ENCODE assay signal across 8 cellular contexts in the genomic region with DNA sequence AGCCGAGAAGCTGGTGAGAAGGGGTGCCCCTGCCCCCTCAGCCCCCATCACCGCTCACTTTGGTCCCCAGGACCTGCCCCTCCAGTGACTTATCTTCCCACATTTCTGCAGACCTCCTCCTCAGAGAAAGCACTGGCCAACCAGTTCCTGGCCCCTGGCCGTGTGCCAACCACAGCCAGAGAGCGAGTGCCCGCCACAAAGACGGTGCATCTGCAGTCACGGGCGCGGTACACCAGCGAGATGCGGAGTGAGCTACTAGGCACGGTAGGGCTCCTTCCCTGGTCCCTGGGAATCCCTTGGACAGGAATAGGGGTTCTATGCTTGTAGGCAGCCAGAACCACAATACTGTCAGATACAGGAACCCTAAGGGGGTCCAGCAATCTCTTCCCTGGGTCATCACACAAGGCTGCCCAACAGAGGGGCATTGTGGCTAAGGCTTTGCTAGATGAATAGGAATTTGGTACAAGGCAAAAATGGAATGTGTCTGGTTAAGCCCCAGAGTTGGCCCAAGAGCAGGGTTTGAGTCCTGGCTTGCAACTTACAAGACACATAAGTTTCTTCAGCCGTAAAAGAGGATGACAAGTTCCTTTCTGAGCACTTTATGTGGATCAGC. TPM values are rescaled to one million over a fixed set of nuclear protein-coding genes. Genes with fewer than 3 reads are reported as not detected.
DNase-seq lines count a peak whose midpoint lies in the region; ATAC-seq and TF ChIP-seq lines count a peak whose summit lies in the region.

No MANE protein-coding gene starts in this region.

- H3F3A ChIP-seq in MM.1S (ENCODE audit: insufficient read depth, low read length) = peaks cover 7% of the 10 kb centered on the region; the same call in 1 of the 2 replicates
- H3F3A ChIP-seq in neural progenitor cell (ENCODE audit: low read depth) = peaks cover 5% of the 10 kb centered on the region

- H2AFZ ChIP-seq in MM.1S (ENCODE audit: low read length) (peak overlapping the region; percentile 77; the same call in 1 of the 2 replicates), neural progenitor cell (replicated peaks) (no peak overlapping the region)

- H3K27ac Mint-ChIP-seq in CD14-positive monocyte (peak overlapping the region; percentile 40 to 96 (median 91)), neural progenitor cell (no peak overlapping the region)

- H3K27ac ChIP-seq in MM.1S (ENCODE audit: low read length) (no peak overlapping the region), coronary artery (peak overlapping the region in 1 of 2 donors; percentile 98), neural progenitor cell (no peak overlapping the region)

- H3K4me1 Mint-ChIP-seq in CD14-positive monocyte (peaks cover 24% of the 10 kb centered on the region), neural progenitor cell (peaks cover 14% of the 10 kb centered on the region)

- H3K9ac ChIP-seq in MM.1S (ENCODE audit: low read length) (no peak overlapping the region), neural progenitor cell (no peak overlapping the region)

- ATAC-seq in GM21717 (IDR thresholded peaks at IDR 0.05; ENCODE audit: unreplicated experiment) (no peak), sciatic nerve (no peak)

- H3K4me2 ChIP-seq in MM.1S (ENCODE audit: low read depth, low read length) (peak overlapping the region; percentile 92; the same call in 1 of the 2 replicates), neural progenitor cell (peak overlapping the region; percentile 86)

- no peak for DNase-seq in CD14-positive monocyte (ENCODE audit: low spot score)
- no peak for DNase-seq in MM.1S
- no peak for DNase-seq in coronary artery (ENCODE audit: low spot score)
- DNase-seq in neural progenitor cell (ENCODE audit: low spot score) = no peak
- no peak for DNase-seq in GM03348 (ENCODE audit: low spot score)
- no peak for DNase-seq in ureter (ENCODE audit: low spot score)
- no peak for DNase-seq in sciatic nerve (ENCODE audit: low spot score)

- H3K9me3 ChIP-seq in MM.1S (replicated peaks; ENCODE audit: insufficient read depth, low read length) (no peaks in the 10 kb centered on the region), neural progenitor cell (ENCODE audit: low read depth) (no peaks in the 10 kb centered on the region)

- H3K36me3 Mint-ChIP-seq in CD14-positive monocyte (peaks cover 31 to 54% of the 10 kb centered on the region in 2 donors), neural progenitor cell (peaks cover 13% of the 10 kb centered on the region)

- peak overlapping the region; percentile 79; the same call in 1 of the 2 replicates for H3K4me3 ChIP-seq in MM.1S (ENCODE audit: low read length)
- H3K4me3 ChIP-seq in coronary artery = peak overlapping the region; percentile 90
- peak overlapping the region; percentile 60 for H3K4me3 ChIP-seq in neural progenitor cell

- no peaks in the 10 kb centered on the region for H3K9me3 Mint-ChIP-seq in CD14-positive monocyte
- H3K9me3 Mint-ChIP-seq in neural progenitor cell = no peaks in the 10 kb centered on the region

- H4K20me1 ChIP-seq in MM.1S (ENCODE audit: insufficient read depth, low read length) = no peaks in the 10 kb centered on the region
- no peaks in the 10 kb centered on the region for H4K20me1 ChIP-seq in neural progenitor cell (ENCODE audit: low read depth)

- H3K27me3 Mint-ChIP-seq in CD14-positive monocyte (ENCODE audit: low read depth in 3 of 3) = no peaks in the 10 kb centered on the region
- peaks cover 7% of the 10 kb centered on the region for H3K27me3 Mint-ChIP-seq in neural progenitor cell (ENCODE audit: insufficient read depth, low read depth)

- H3K9me2 ChIP-seq in MM.1S (replicated peaks; ENCODE audit: insufficient read depth, low read length) = no peaks in the 10 kb centered on the region

- TF ChIP-seq CTCF in CD14-positive monocyte (IDR thresholded peaks at IDR 0.05) (no peak), MM.1S (IDR thresholded peaks at IDR 0.05; ENCODE audit: low read length) (no peak), coronary artery (IDR thresholded peaks at IDR 0.05) (no peak), neural progenitor cell (IDR thresholded peaks at IDR 0.05) (no peak)

- H3K4me3 Mint-ChIP-seq in CD14-positive monocyte (peak overlapping the region in 1 of 2 donors; percentile 81), neural progenitor cell (peak overlapping the region; percentile 93)

- H3K27me3 ChIP-seq in MM.1S (replicated peaks; ENCODE audit: insufficient read depth, low read length) (no peaks in the 10 kb centered on the region), neural progenitor cell (no peaks in the 10 kb centered on the region)

- 0 out of 2 replicates have a peak, but pooled peaks cover 3% of the 10 kb centered on the region for H3K79me2 ChIP-seq in MM.1S (ENCODE audit: low read length)
- H3K79me2 ChIP-seq in neural progenitor cell (ENCODE audit: low read depth) = no peaks in the 10 kb centered on the region

- intact Hi-C loops in CD14-positive monocyte (cut with micrococcal nuclease) (no loop called here), sciatic nerve (cut with DNase I) (no loop called here)

- H3K4me1 ChIP-seq in MM.1S (ENCODE audit: low read length) (peaks cover 8% of the 10 kb centered on the region; the same call in 1 of the 2 replicates), neural progenitor cell (peaks cover 4% of the 10 kb centered on the region)

- H3K36me3 ChIP-seq in MM.1S (replicated peaks; ENCODE audit: insufficient read depth, low read length) (no peaks in the 10 kb centered on the region), neural progenitor cell (no peaks in the 10 kb centered on the region)

RNA-seq across cellular contexts. Expression of gene USE1, which starts 1.0 kb away (rescaled TPM):
- polyA plus RNA-seq in CD14-positive monocyte = 10 to 100 TPM; 26.5 to 29.7 TPM
- total RNA-seq in neural progenitor cell (ENCODE audit: low replicate concordance) (12.1 and 13.6 TPM in 2 replicates), ureter (20.2 TPM), sciatic nerve (27.4 TPM)

RNA-seq across cellular contexts. Expression of gene OCEL1, which starts 9.9 kb away (rescaled TPM):
- polyA plus RNA-seq in CD14-positive monocyte = 10 to 100 TPM; 57.6 to 59.9 TPM
- 4.6 and 7.7 TPM in 2 replicates for total RNA-seq in neural progenitor cell (ENCODE audit: low replicate concordance)
- 21.9 TPM for total RNA-seq in ureter
- 23.4 TPM for total RNA-seq in sciatic nerve

RNA-seq across cellular contexts. Expression of gene NR2F6, which starts 29.6 kb away (rescaled TPM):
- polyA plus RNA-seq in CD14-positive monocyte = 1 to 10 TPM in 1 of 2 donors, under 1 TPM in 1; 0.87 to 1.7 TPM
- total RNA-seq in neural progenitor cell (ENCODE audit: low replicate concordance) = 14.3 and 67.0 TPM in 2 replicates
- 72.1 TPM for total RNA-seq in ureter
- 23.9 TPM for total RNA-seq in sciatic nerve

RNA-seq across cellular contexts. Expression of gene USHBP1, which starts 48.4 kb away (rescaled TPM):
- polyA plus RNA-seq in CD14-positive monocyte = not detected
- total RNA-seq in neural progenitor cell (ENCODE audit: low replicate concordance) (0.28 and 1.1 TPM in 2 replicates), ureter (7.2 TPM), sciatic nerve (9.6 TPM)

RNA-seq across cellular contexts. Expression of gene BABAM1, which starts 51.1 kb away (rescaled TPM):
- 100 to 1,000 TPM in 1 of 2 donors, 10 to 100 TPM in 1; 90.3 to 106 TPM for polyA plus RNA-seq in CD14-positive monocyte
- total RNA-seq in neural progenitor cell (ENCODE audit: low replicate concordance) = 89.8 and 107 TPM in 2 replicates
- total RNA-seq in ureter = 67.7 TPM
- 66.6 TPM for total RNA-seq in sciatic nerve
